ENCODE assay signal across 10 cellular contexts in genomic region chr11:108734956-108735559, GRCh38.
DNase-seq lines count a peak whose midpoint lies in the region; ATAC-seq and TF ChIP-seq lines count a peak whose summit lies in the region.
"Had no signal": no experiment of that assay in that cellular context is flagged by ENCODE, and none has a peak within 500 bp of the region (broad histone marks: within the 10 kb centered on the region; RNA-seq: fewer than 3 reads in every experiment).

No MANE protein-coding gene starts in this region.

- H3K27me3 Mint-ChIP-seq in activated T-cell treated with anti-CD3 and anti-CD28 coated beads, Interleukin-2, amount 50 U/mL, for 72 hours (ENCODE audit: low read depth), result no peaks in the 10 kb centered on the region
- H3K27me3 Mint-ChIP-seq in activated T-cell treated with anti-CD3 and anti-CD28 coated beads, Interleukin-2, amount 50 U/mL, for 24 hours, result no peaks in the 10 kb centered on the region
- no peaks in the 10 kb centered on the region for H3K27me3 Mint-ChIP-seq in endothelial cell (ENCODE audit: unreplicated experiment)
- H3K27me3 Mint-ChIP-seq: activated naive CD4-positive, alpha-beta T cell treated with anti-CD3 and anti-CD28 coated beads, Interleukin-2, amount 50 U/mL, for 24 hours had no signal

- peaks cover 48% of the 10 kb centered on the region for H3K4me1 Mint-ChIP-seq in activated T-cell treated with anti-CD3 and anti-CD28 coated beads, Interleukin-2, amount 50 U/mL, for 72 hours (ENCODE audit: low read depth)
- peaks cover 50% of the 10 kb centered on the region for H3K4me1 Mint-ChIP-seq in activated T-cell treated with anti-CD3 and anti-CD28 coated beads, Interleukin-2, amount 50 U/mL, for 24 hours (ENCODE audit: low read depth)
- peaks cover 13% of the 10 kb centered on the region for H3K4me1 Mint-ChIP-seq in endothelial cell (ENCODE audit: unreplicated experiment)

- peaks cover 1 to 14% of the 10 kb centered on the region in 2 donors for H3K36me3 Mint-ChIP-seq in activated T-cell treated with anti-CD3 and anti-CD28 coated beads, Interleukin-2, amount 50 U/mL, for 72 hours (ENCODE audit: insufficient read depth in 2 of 2)
- H3K36me3 Mint-ChIP-seq in activated T-cell treated with anti-CD3 and anti-CD28 coated beads, Interleukin-2, amount 50 U/mL, for 24 hours (ENCODE audit: low read depth), result peaks cover 79% of the 10 kb centered on the region
- H3K36me3 Mint-ChIP-seq in endothelial cell (ENCODE audit: low read depth, unreplicated experiment), result peaks cover 1% of the 10 kb centered on the region

- peak overlapping the region; percentile 1 for H3K27ac Mint-ChIP-seq in activated T-cell treated with anti-CD3 and anti-CD28 coated beads, Interleukin-2, amount 50 U/mL, for 72 hours
- no peak overlapping the region for H3K27ac Mint-ChIP-seq in activated T-cell treated with anti-CD3 and anti-CD28 coated beads, Interleukin-2, amount 50 U/mL, for 24 hours
- H3K27ac Mint-ChIP-seq in endothelial cell (ENCODE audit: unreplicated experiment), result no peak overlapping the region
- H3K27ac Mint-ChIP-seq: activated naive CD4-positive, alpha-beta T cell treated with anti-CD3 and anti-CD28 coated beads, Interleukin-2, amount 50 U/mL, for 24 hours had no signal

- DNase-seq in activated T-cell treated with anti-CD3 and anti-CD28 coated beads, Interleukin-2, amount 50 U/mL, for 72 hours, result peak in 1 of 2 donors; percentile 9
- no peak for DNase-seq in activated T-cell treated with anti-CD3 and anti-CD28 coated beads, Interleukin-2, amount 50 U/mL, for 24 hours
- DNase-seq in NCI-H1105 treated with DMSO at 0.1 percent for 48 hours (lab: John Stamatoyannopoulos, UW) (peak; percentile 18), endothelial cell (ENCODE audit: low spot score) (no peak), superior temporal gyrus (ENCODE audit: extremely low spot score) (peak; percentile 61), epidermal melanocyte (ENCODE audit: insufficient read length, low spot score) (no peak), KG1 (lab: John Stamatoyannopoulos, UW) (no peak)
- DNase-seq: NCI-H1694 treated with DMSO at 0.1 percent for 48 hours had no signal

- peaks cover 1 to 3% of the 10 kb centered on the region in 2 donors for H3K9me3 Mint-ChIP-seq in activated T-cell treated with anti-CD3 and anti-CD28 coated beads, Interleukin-2, amount 50 U/mL, for 72 hours
- H3K9me3 Mint-ChIP-seq in activated T-cell treated with anti-CD3 and anti-CD28 coated beads, Interleukin-2, amount 50 U/mL, for 24 hours, result peaks cover 4% of the 10 kb centered on the region
- no peaks in the 10 kb centered on the region for H3K9me3 Mint-ChIP-seq in endothelial cell (ENCODE audit: unreplicated experiment)

- no peak for ATAC-seq in activated T-cell treated with anti-CD3 and anti-CD28 coated beads, Interleukin-2, amount 50 U/mL, for 72 hours (replicated peaks in 1 of 2)
- ATAC-seq in HG03521 (IDR thresholded peaks at IDR 0.05; ENCODE audit: unreplicated experiment), result no peak

- H3K4me3 Mint-ChIP-seq in activated T-cell treated with anti-CD3 and anti-CD28 coated beads, Interleukin-2, amount 50 U/mL, for 72 hours, result peak overlapping the region in 1 of 2 donors; percentile 21
- no peak overlapping the region for H3K4me3 Mint-ChIP-seq in activated T-cell treated with anti-CD3 and anti-CD28 coated beads, Interleukin-2, amount 50 U/mL, for 24 hours
- no peak overlapping the region for H3K4me3 Mint-ChIP-seq in endothelial cell (ENCODE audit: unreplicated experiment)
- H3K4me3 Mint-ChIP-seq: activated naive CD4-positive, alpha-beta T cell treated with anti-CD3 and anti-CD28 coated beads, Interleukin-2, amount 50 U/mL, for 24 hours had no signal

- TF ChIP-seq CTCF in endothelial cell (IDR thresholded peaks at IDR 0.05; ENCODE audit: unreplicated experiment), result peak; percentile 64

Comparison
In these comparisons a context has a peak if more than half of its experiments do, and no peak if none do; other contexts are left out.
1. DNase-seq: peak in NCI-H1105 treated with DMSO at 0.1 percent for 48 hours (single experiment) and superior temporal gyrus (single experiment); none in activated T-cell treated with anti-CD3 and anti-CD28 coated beads, Interleukin-2, amount 50 U/mL, for 24 hours (single experiment), endothelial cell (single experiment), epidermal melanocyte (single experiment) and KG1 (single experiment).